In the genomic region with DNA sequence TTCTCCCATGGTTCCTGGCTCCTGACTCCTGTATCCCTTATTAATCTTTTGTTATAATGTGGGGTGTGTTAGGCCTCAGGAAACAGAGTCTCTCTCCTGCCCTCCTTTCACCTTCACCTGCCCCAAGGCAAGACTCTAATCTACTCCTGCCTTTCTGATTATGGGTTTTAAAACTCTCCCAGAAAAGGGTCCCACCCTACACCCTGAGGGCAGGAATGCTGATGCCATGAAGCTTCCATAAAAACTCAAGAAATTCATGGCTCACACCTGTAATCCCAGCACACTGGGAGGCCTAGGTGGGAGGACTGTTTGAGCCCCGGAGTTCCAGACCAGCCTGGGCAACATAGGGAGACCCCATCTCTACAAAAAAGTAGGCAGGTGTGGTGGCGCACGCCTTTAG, we compare ENCODE assay signal across 2 cellular contexts.
TF ChIP-seq lines count a peak whose summit lies in the region.

No MANE protein-coding gene starts in this region.

TF ChIP-seq in HepG2, 621 proteins besides CTCF, POLR2A, EP300 and RAD21:
- no peak for TF ChIP-seq EEA1 (CRISPR knock-in tag; IDR thresholded peaks at IDR 0.05; ENCODE audit: borderline replicate concordance)
- TF ChIP-seq ZNF460 (CRISPR knock-in tag; IDR thresholded peaks at IDR 0.05; ENCODE audit: borderline replicate concordance): peak; percentile 50; the same call in 1 of the 2 replicates

TF ChIP-seq in K562, 482 proteins besides CTCF, POLR2A, EP300 and RAD21:
- TF ChIP-seq KLF13 (tag; IDR thresholded peaks at IDR 0.05; ENCODE audit: borderline replicate concordance, low read depth) (no peak), POLR2AphosphoS2 (IDR thresholded peaks at IDR 0.05; ENCODE audit: low read length) (no peak)
- TF ChIP-seq, protein P1, sequence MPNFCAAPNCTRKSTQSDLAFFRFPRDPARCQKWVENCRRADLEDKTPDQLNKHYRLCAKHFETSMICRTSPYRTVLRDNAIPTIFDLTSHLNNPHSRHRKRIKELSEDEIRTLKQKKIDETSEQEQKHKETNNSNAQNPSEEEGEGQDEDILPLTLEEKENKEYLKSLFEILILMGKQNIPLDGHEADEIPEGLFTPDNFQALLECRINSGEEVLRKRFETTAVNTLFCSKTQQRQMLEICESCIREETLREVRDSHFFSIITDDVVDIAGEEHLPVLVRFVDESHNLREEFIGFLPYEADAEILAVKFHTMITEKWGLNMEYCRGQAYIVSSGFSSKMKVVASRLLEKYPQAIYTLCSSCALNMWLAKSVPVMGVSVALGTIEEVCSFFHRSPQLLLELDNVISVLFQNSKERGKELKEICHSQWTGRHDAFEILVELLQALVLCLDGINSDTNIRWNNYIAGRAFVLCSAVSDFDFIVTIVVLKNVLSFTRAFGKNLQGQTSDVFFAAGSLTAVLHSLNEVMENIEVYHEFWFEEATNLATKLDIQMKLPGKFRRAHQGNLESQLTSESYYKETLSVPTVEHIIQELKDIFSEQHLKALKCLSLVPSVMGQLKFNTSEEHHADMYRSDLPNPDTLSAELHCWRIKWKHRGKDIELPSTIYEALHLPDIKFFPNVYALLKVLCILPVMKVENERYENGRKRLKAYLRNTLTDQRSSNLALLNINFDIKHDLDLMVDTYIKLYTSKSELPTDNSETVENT (CRISPR knock-in tag; IDR thresholded peaks at IDR 0.05): no peak
